ENCODE assay signal across 27 cellular contexts in genomic region chr16:20191566-20191965, GRCh38.
DNase-seq lines count a peak whose midpoint lies in the region; ATAC-seq, FAIRE-seq and TF ChIP-seq lines count a peak whose summit lies in the region.
"Had no signal": no experiment of that assay in that cellular context is flagged by ENCODE, and none has a peak within 500 bp of the region (broad histone marks: within the 10 kb centered on the region; RNA-seq: fewer than 3 reads in every experiment).

No MANE protein-coding gene starts in this region.

- CTCF ChIA-PET in GM12878 (lab: Yijun Ruan, JAX): interaction anchor here (2.3 kb wide), 1 partner anchor 109 kb away, joined by 7 read pairs; no protein-coding TSS in a partner anchor

- H3K4me2 ChIP-seq in GM23338 (no peak overlapping the region), GM12878 (ENCODE audit: control insufficient read depth, insufficient read depth) (no peak overlapping the region)
- H3K4me2 ChIP-seq: KMS-11 had no signal

- H3K4me1 ChIP-seq in GM23338 (ENCODE audit: insufficient read depth) (no peaks in the 10 kb centered on the region), GM12878 (ENCODE audit: control insufficient read depth, insufficient read depth, low read length) (no peaks in the 10 kb centered on the region)
- H3K4me1 ChIP-seq: Caco-2, SJCRH30 had no signal

- TF ChIP-seq RAD21 in GM12878 (IDR thresholded peaks at IDR 0.05; ENCODE audit: insufficient read depth, low read depth, low read length): no peak

- no peaks in the 10 kb centered on the region for H3K27me3 ChIP-seq in GM23338 (ENCODE audit: insufficient read depth)
- H3K27me3 ChIP-seq in GM12878 (replicated peaks in 1 of 2; ENCODE audit: control insufficient read depth in 2 of 2, insufficient read depth in 2 of 2, low read length in 1 of 2): no peaks in the 10 kb centered on the region
- H3K27me3 ChIP-seq: SJCRH30 had no signal

- BruUV-seq in GM12878 (replicated peaks; lab: Mats Ljungman, UMichigan): no TSS peak

- DNase-seq in ACHN: peak; percentile 60
- DNase-seq in GM23338 (ENCODE audit: low spot score): no peak
- DNase-seq in GM12878 (ENCODE audit: low read depth, low spot score): no peak
- DNase-seq in kidney tubule cell (ENCODE audit: low spot score): peak; percentile 23
- DNase-seq in activated T-helper 1 cell treated with anti-CD3 and anti-CD28 coated beads, Interleukin-12 subunit alpha, Interleukin-12 subunit beta, Interleukin-2, Interleukin-4 antibody, amounts not matched to agents 30 ng/mL and 10 ng/mL and 1 ng/mL, durations not matched to agents 14 hours and 24 hours and 36 hours (ENCODE audit: low spot score): no peak
- DNase-seq in superior temporal gyrus (ENCODE audit: extremely low spot score): no peak
- DNase-seq: C1 segment of cervical spinal cord; Caco-2; CD8-positive, alpha-beta T cell; DMS79 treated with DMSO at 0.1 percent for 48 hours; GM23248; H9; NCI-H1092 treated with DMSO at 0.1 percent for 48 hours; NCI-H1436; NCI-H187; NCI-H446; NCI-H524 treated with DMSO at 0.1 percent for 48 hours; NCI-H774 had no signal

- no peaks in the 10 kb centered on the region for H3K9me3 ChIP-seq in GM12878 (replicated peaks; ENCODE audit: control insufficient read depth, insufficient read depth, low read length)
- H3K9me3 ChIP-seq: Caco-2, SJCRH30 had no signal

- no peak overlapping the region for H3K4me3 Mint-ChIP-seq in GM23338
- H3K4me3 Mint-ChIP-seq in activated T-helper 1 cell treated with anti-CD3 and anti-CD28 coated beads, Interleukin-12 subunit alpha, Interleukin-12 subunit beta, Interleukin-2, Interleukin-4 antibody, amounts not matched to agents 30 ng/mL and 10 ng/mL and 1 ng/mL, durations not matched to agents 14 hours and 24 hours and 36 hours: no peak overlapping the region
- H3K4me3 Mint-ChIP-seq: CD8-positive, alpha-beta T cell; H9 had no signal

- intact Hi-C loops in GM12878 (cut with micrococcal nuclease; ENCODE audit: unreplicated experiment): loop anchor here (5.0 to 10.0 kb wide), 2 partner anchors 49 to 287 kb away; no protein-coding TSS in a partner anchor
- intact Hi-C loops in activated T-helper 1 cell treated with anti-CD3 and anti-CD28 coated beads, Interleukin-12 subunit alpha, Interleukin-12 subunit beta, Interleukin-2, Interleukin-4 antibody, amounts not matched to agents 30 ng/mL and 10 ng/mL and 1 ng/mL, durations not matched to agents 14 hours and 24 hours and 36 hours (cut with micrococcal nuclease): no loop called here

- ATAC-seq in GM23338: no peak
- no peak for ATAC-seq in GM12878
- no peak for ATAC-seq in HG02852 (IDR thresholded peaks at IDR 0.05; ENCODE audit: unreplicated experiment)
- no peak for ATAC-seq in esophagus mucosa
- ATAC-seq: CD8-positive, alpha-beta T cell; Right ventricle myocardium inferior; SK-N-SH treated with all-trans-retinoic acid at 6 μM for 48 hours had no signal

- POLR2A ChIA-PET in GM12878 (lab: Charles Lee): no interaction called here

- no peaks in the 10 kb centered on the region for H3K36me3 Mint-ChIP-seq in GM23338 (ENCODE audit: low read depth)
- no peaks in the 10 kb centered on the region for H3K36me3 Mint-ChIP-seq in activated T-helper 1 cell treated with anti-CD3 and anti-CD28 coated beads, Interleukin-12 subunit alpha, Interleukin-12 subunit beta, Interleukin-2, Interleukin-4 antibody, amounts not matched to agents 30 ng/mL and 10 ng/mL and 1 ng/mL, durations not matched to agents 14 hours and 24 hours and 36 hours (ENCODE audit: low read depth)
- H3K36me3 Mint-ChIP-seq: CD8-positive, alpha-beta T cell had no signal

- TF ChIP-seq EP300 in GM12878 (IDR thresholded peaks at IDR 0.05; ENCODE audit: borderline replicate concordance in 1 of 2, control insufficient read depth in 1 of 2, low read depth in 2 of 2, low read length in 2 of 2): no peak

- RAD21 ChIA-PET in GM12878 (lab: Charles Lee; ENCODE audit: unreplicated experiment): no interaction called here

- H3K27ac ChIP-seq in GM23338 (ENCODE audit: low read depth): no peak overlapping the region
- H3K27ac ChIP-seq in GM12878 (ENCODE audit: control insufficient read depth, insufficient read depth): no peak overlapping the region
- H3K27ac ChIP-seq: GM23248, KMS-11, SJCRH30 had no signal

- H3K9ac ChIP-seq in GM12878 (ENCODE audit: control insufficient read depth, insufficient read depth, low read length): no peak overlapping the region
- H3K9ac ChIP-seq: GM23248, KMS-11 had no signal

- H3K36me3 ChIP-seq in GM23338 (ENCODE audit: insufficient read depth) (no peaks in the 10 kb centered on the region), GM12878 (ENCODE audit: control insufficient read depth in 2 of 2, insufficient read depth in 2 of 2, low read length in 1 of 2) (no peaks in the 10 kb centered on the region)
- H3K36me3 ChIP-seq: SJCRH30 had no signal

- H3K4me3 ChIP-seq in GM23338 (no peak overlapping the region), GM12878 (no peak overlapping the region)
- H3K4me3 ChIP-seq: GM23248, SJCRH30 had no signal

- FAIRE-seq in GM12878 (lab: Jason Lieb, UNC): no peak
- FAIRE-seq: A204.1, HTR-8/SVneo, RCC 7860 had no signal

- in situ Hi-C loops in ACHN (cut with HindIII; ENCODE audit: low pct_ligation_motif_present, low pct_unique_long_range_greater_than_20kb, low sequenced_read_pairs): no loop called here
- in situ Hi-C loops in GM12878 (cut with MboI): no loop called here

- no peaks in the 10 kb centered on the region for H3K9me3 Mint-ChIP-seq in GM23338
- peaks cover 8% of the 10 kb centered on the region for H3K9me3 Mint-ChIP-seq in activated T-helper 1 cell treated with anti-CD3 and anti-CD28 coated beads, Interleukin-12 subunit alpha, Interleukin-12 subunit beta, Interleukin-2, Interleukin-4 antibody, amounts not matched to agents 30 ng/mL and 10 ng/mL and 1 ng/mL, durations not matched to agents 14 hours and 24 hours and 36 hours
- H3K9me3 Mint-ChIP-seq: CD8-positive, alpha-beta T cell had no signal

- SMC1A ChIA-PET in GM12878 (lab: Charles Lee; ENCODE audit: uncharacterized antibody, unreplicated experiment): interaction anchor here (0.7 to 0.9 kb wide), 2 partner anchors 61 to 109 kb away, joined by 3 read pairs; no protein-coding TSS in a partner anchor

- H3K27me3 Mint-ChIP-seq in GM23338 (ENCODE audit: insufficient read depth, low read depth, poor library complexity): no peaks in the 10 kb centered on the region
- no peaks in the 10 kb centered on the region for H3K27me3 Mint-ChIP-seq in activated T-helper 1 cell treated with anti-CD3 and anti-CD28 coated beads, Interleukin-12 subunit alpha, Interleukin-12 subunit beta, Interleukin-2, Interleukin-4 antibody, amounts not matched to agents 30 ng/mL and 10 ng/mL and 1 ng/mL, durations not matched to agents 14 hours and 24 hours and 36 hours (ENCODE audit: insufficient read depth)

- H3K27ac Mint-ChIP-seq in GM23338: no peak overlapping the region
- no peak overlapping the region for H3K27ac Mint-ChIP-seq in activated T-helper 1 cell treated with anti-CD3 and anti-CD28 coated beads, Interleukin-12 subunit alpha, Interleukin-12 subunit beta, Interleukin-2, Interleukin-4 antibody, amounts not matched to agents 30 ng/mL and 10 ng/mL and 1 ng/mL, durations not matched to agents 14 hours and 24 hours and 36 hours
- H3K27ac Mint-ChIP-seq: CD8-positive, alpha-beta T cell; H9 had no signal

- H4K20me1 ChIP-seq in GM23338 (replicated peaks; ENCODE audit: insufficient read depth) (no peaks in the 10 kb centered on the region), GM12878 (ENCODE audit: control insufficient read depth, insufficient read depth) (no peaks in the 10 kb centered on the region)

- H2AFZ ChIP-seq in GM23338: peak overlapping the region; percentile 47; the same call in 1 of the 2 replicates
- H2AFZ ChIP-seq in GM12878 (ENCODE audit: control insufficient read depth, low read depth, low read length): no peak overlapping the region
- H2AFZ ChIP-seq: GM23248 had no signal

- H3F3A ChIP-seq in GM23338 (replicated peaks; ENCODE audit: low read depth): no peaks in the 10 kb centered on the region

- TF ChIP-seq CTCF in GM23338 (conservative IDR thresholded peaks at IDR 0.05; ENCODE audit: low read depth in 2 of 2) (no peak), GM12878 (IDR thresholded peaks at IDR 0.05 in 2 of 3, conservative IDR thresholded peaks at IDR 0.05 in 1 of 3; ENCODE audit: control insufficient read depth in 2 of 3, extremely low read depth in 1 of 3, insufficient read depth in 1 of 3, low read depth in 3 of 3, low read length in 3 of 3) (no peak)

- no peaks in the 10 kb centered on the region for H3K79me2 ChIP-seq in GM23338 (replicated peaks; ENCODE audit: insufficient read depth)
- no peaks in the 10 kb centered on the region for H3K79me2 ChIP-seq in GM12878 (ENCODE audit: control insufficient read depth, insufficient read depth, low read length)

- H3K9me2 ChIP-seq in GM23338 (ENCODE audit: insufficient read depth): 0 out of 2 replicates have a peak, but pooled peaks cover 5% of the 10 kb centered on the region

- TF ChIP-seq POLR2A in GM12878 (IDR thresholded peaks at IDR 0.05; ENCODE audit: low read depth, low read length): no peak

- no peaks in the 10 kb centered on the region; the same call in 2 of the 3 replicates for H3K4me1 Mint-ChIP-seq in GM23338
- no peaks in the 10 kb centered on the region for H3K4me1 Mint-ChIP-seq in activated T-helper 1 cell treated with anti-CD3 and anti-CD28 coated beads, Interleukin-12 subunit alpha, Interleukin-12 subunit beta, Interleukin-2, Interleukin-4 antibody, amounts not matched to agents 30 ng/mL and 10 ng/mL and 1 ng/mL, durations not matched to agents 14 hours and 24 hours and 36 hours (ENCODE audit: low read depth)
- H3K4me1 Mint-ChIP-seq: H9 had no signal

TF ChIP-seq in GM23338, 12 proteins besides CTCF, POLR2A, EP300 and RAD21 (continues in another document):
- TF ChIP-seq ETS1 (IDR thresholded peaks at IDR 0.05) (no peak), ZNF114 (CRISPR knock-in tag; IDR thresholded peaks at IDR 0.05) (no peak)

TF ChIP-seq in GM12878, 131 proteins besides CTCF, POLR2A, EP300 and RAD21:
- no peak for TF ChIP-seq MYB (IDR thresholded peaks at IDR 0.05; ENCODE audit: borderline replicate concordance, low read depth, low read length)
- TF ChIP-seq SPI1 (IDR thresholded peaks at IDR 0.05; ENCODE audit: borderline replicate concordance, insufficient read depth, low read depth, low read length): 0 out of 2 replicates have a peak, but pooled peaks have one; percentile 16

Comparison
In these comparisons a context has a peak if more than half of its experiments do, and no peak if none do; other contexts are left out.
1. DNase-seq: peak in ACHN (single experiment) and kidney tubule cell (single experiment); none in GM23338 (single experiment), GM12878 (single experiment), activated T-helper 1 cell treated with anti-CD3 and anti-CD28 coated beads, Interleukin-12 subunit alpha, Interleukin-12 subunit beta, Interleukin-2, Interleukin-4 antibody, amounts not matched to agents 30 ng/mL and 10 ng/mL and 1 ng/mL, durations not matched to agents 14 hours and 24 hours and 36 hours (single experiment) and superior temporal gyrus (single experiment).